Comparison of ENCODE assay signal across 8 cellular contexts in the genomic region with DNA sequence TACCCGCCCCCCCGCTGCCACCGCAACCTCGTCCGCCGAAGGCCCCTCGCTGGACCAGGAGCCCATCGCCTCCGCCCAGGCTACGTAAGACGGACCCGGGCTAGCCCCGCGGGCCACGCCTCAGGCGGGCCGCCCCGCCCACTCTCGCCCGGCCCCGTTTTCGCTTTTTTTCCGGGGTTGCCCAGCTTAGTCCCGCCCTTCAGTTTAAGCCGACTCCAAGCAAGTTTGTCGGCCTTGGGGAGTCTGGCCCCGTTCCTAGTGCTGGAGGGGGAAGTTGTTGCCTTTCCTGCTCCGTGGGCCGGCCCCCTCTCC. TPM values are rescaled to one million over a fixed set of nuclear protein-coding genes. Genes with fewer than 3 reads are reported as not detected.
DNase-seq lines count a peak whose midpoint lies in the region; ATAC-seq and TF ChIP-seq lines count a peak whose summit lies in the region.

No MANE protein-coding gene starts in this region.

- peaks cover 42% of the 10 kb centered on the region for H3K4me1 Mint-ChIP-seq in activated naive CD4-positive, alpha-beta T cell treated with anti-CD3 and anti-CD28 coated beads for 36 hours (ENCODE audit: low read depth)

- TF ChIP-seq POLR2A in gastroesophageal sphincter (IDR thresholded peaks at IDR 0.05), result peak in 1 of 2 donors; percentile 7

- in situ Hi-C loops in SK-MEL-5 (cut with HindIII; ENCODE audit: low pct_unique_long_range_greater_than_20kb, low sequenced_read_pairs), result no loop called here

- TF ChIP-seq CTCF in LNCaP clone FGC (IDR thresholded peaks at IDR 0.05; ENCODE audit: control insufficient read depth, extremely low read depth, insufficient read depth) (no peak), gastroesophageal sphincter (IDR thresholded peaks at IDR 0.05) (no peak)

- no peaks in the 10 kb centered on the region for H3K27me3 ChIP-seq in gastroesophageal sphincter

- H3K9me3 ChIP-seq in gastroesophageal sphincter, result no peaks in the 10 kb centered on the region

- no CpG with 5 or more reads among the region's 29 CpGs for WGBS in gastroesophageal sphincter (ENCODE audit: low coverage in 1 of 2), 2 donors

- no peak for TF ChIP-seq EP300 in gastroesophageal sphincter (IDR thresholded peaks at IDR 0.05)

- H3K4me3 ChIP-seq in LNCaP clone FGC (ENCODE audit: low read depth, low read length), result peak overlapping the region; percentile 95
- peak overlapping the region; percentile 81 to 92 for H3K4me3 ChIP-seq in gastroesophageal sphincter

- ATAC-seq in GM21825 (IDR thresholded peaks at IDR 0.05; ENCODE audit: unreplicated experiment) (peak; percentile 32), gastroesophageal sphincter (peak; percentile 73)

- peak overlapping the region; percentile 61 for H3K27ac Mint-ChIP-seq in activated naive CD4-positive, alpha-beta T cell treated with anti-CD3 and anti-CD28 coated beads for 36 hours

- intact Hi-C loops in activated naive CD4-positive, alpha-beta T cell treated with anti-CD3 and anti-CD28 coated beads for 36 hours (cut with micrococcal nuclease), result loop anchor here (1.0 to 5.0 kb wide), 10 partner anchors 15 to 268 kb away; a partner anchor contains a TSS

- H3K36me3 ChIP-seq in gastroesophageal sphincter, result peaks cover 0 to 30% of the 10 kb centered on the region in 2 donors

- peaks cover 2% of the 10 kb centered on the region for H3K27me3 Mint-ChIP-seq in activated naive CD4-positive, alpha-beta T cell treated with anti-CD3 and anti-CD28 coated beads for 36 hours (ENCODE audit: low read depth)

- DNase-seq in DMS79 (lab: John Stamatoyannopoulos, UW) (peak; percentile 68), LNCaP clone FGC (ENCODE audit: low read depth) (peak; percentile 70), SK-MEL-5 (ENCODE audit: low read depth, low spot score) (peak; percentile 67), non-pigmented ciliary epithelial cell (ENCODE audit: low read depth) (peak; percentile 55)
- DNase-seq in activated naive CD4-positive, alpha-beta T cell treated with anti-CD3 and anti-CD28 coated beads for 36 hours, result peak; percentile 85

- H3K27ac ChIP-seq in gastroesophageal sphincter, result peak overlapping the region; percentile 96 to 99 (median 98)
- peak overlapping the region; percentile 86 for H3K27ac ChIP-seq in temporal lobe (ENCODE audit: low read depth, low read length)

- CTCF ChIA-PET in activated naive CD4-positive, alpha-beta T cell treated with anti-CD3 and anti-CD28 coated beads for 36 hours (lab: Charles Lee), result interaction anchor here (0.5 to 9.5 kb wide), 20 partner anchors 11 to 125 kb away, joined by 3 to 118 read pairs (median 3); a partner anchor contains a TSS

- peaks cover 11% of the 10 kb centered on the region for H3K36me3 Mint-ChIP-seq in activated naive CD4-positive, alpha-beta T cell treated with anti-CD3 and anti-CD28 coated beads for 36 hours (ENCODE audit: low read depth)

- peak overlapping the region; percentile 86 for H3K4me3 Mint-ChIP-seq in activated naive CD4-positive, alpha-beta T cell treated with anti-CD3 and anti-CD28 coated beads for 36 hours

- peaks cover 0 to 64% (median 21%) of the 10 kb centered on the region in 3 donors for H3K4me1 ChIP-seq in gastroesophageal sphincter

- no peaks in the 10 kb centered on the region for H3K9me3 Mint-ChIP-seq in activated naive CD4-positive, alpha-beta T cell treated with anti-CD3 and anti-CD28 coated beads for 36 hours

RNA-seq across cellular contexts. Expression of a gene that starts 3.0 kb away (rescaled TPM):
- 8.3 and 10.7 TPM in 2 replicates for total RNA-seq in SK-MEL-5 (2014; rRNA removed; shearing (Covaris generic))
- polyA plus RNA-seq in SK-MEL-5 (2015; cell fraction: cytosol; rRNA removed), result 28.5 and 36.9 TPM in 2 replicates
- 109 and 142 TPM in 2 replicates for polyA plus RNA-seq in SK-MEL-5 (2015; cell fraction: nucleus; rRNA removed)
- 10 to 100 TPM; 16.8 to 17.2 TPM for total RNA-seq in activated naive CD4-positive, alpha-beta T cell treated with anti-CD3 and anti-CD28 coated beads for 36 hours
- 10 to 100 TPM; 10.8 to 34.2 (median 24.4) TPM for total RNA-seq in gastroesophageal sphincter
- total RNA-seq in temporal lobe, result 47.7 TPM

RNA-seq across cellular contexts. Expression of a gene that starts 15.0 kb away (rescaled TPM):
- total RNA-seq in SK-MEL-5 (2014; rRNA removed; shearing (Covaris generic)), result 202 and 212 TPM in 2 replicates
- 160 and 171 TPM in 2 replicates for polyA plus RNA-seq in SK-MEL-5 (2015; cell fraction: cytosol; rRNA removed)
- 269 and 279 TPM in 2 replicates for polyA plus RNA-seq in SK-MEL-5 (2015; cell fraction: nucleus; rRNA removed)
- 100 to 1,000 TPM; 332 to 333 TPM for total RNA-seq in activated naive CD4-positive, alpha-beta T cell treated with anti-CD3 and anti-CD28 coated beads for 36 hours
- total RNA-seq in gastroesophageal sphincter (100 to 1,000 TPM in 1 of 4 donors, 10 to 100 TPM in 3; 71.2 to 125 (median 81.0) TPM), temporal lobe (121 TPM)

RNA-seq across cellular contexts. Expression of a gene that starts 22.4 kb away (rescaled TPM):
- total RNA-seq in SK-MEL-5 (2014; rRNA removed; shearing (Covaris generic)), result 0.11 TPM in 1 of 2 replicates, not detected in the other
- 0.05 TPM in 1 of 2 replicates, not detected in the other for polyA plus RNA-seq in SK-MEL-5 (2015; cell fraction: cytosol; rRNA removed)
- not detected in 2 replicates for polyA plus RNA-seq in SK-MEL-5 (2015; cell fraction: nucleus; rRNA removed)
- total RNA-seq in activated naive CD4-positive, alpha-beta T cell treated with anti-CD3 and anti-CD28 coated beads for 36 hours, result not detected
- total RNA-seq in gastroesophageal sphincter (not detected), temporal lobe (0.49 TPM)

RNA-seq across cellular contexts. Expression of a gene that starts 46.4 kb away (rescaled TPM):
- 2.9 and 3.3 TPM in 2 replicates for total RNA-seq in SK-MEL-5 (2014; rRNA removed; shearing (Covaris generic))
- 3.8 and 5.6 TPM in 2 replicates for polyA plus RNA-seq in SK-MEL-5 (2015; cell fraction: cytosol; rRNA removed)
- polyA plus RNA-seq in SK-MEL-5 (2015; cell fraction: nucleus; rRNA removed), result 42.1 and 42.4 TPM in 2 replicates
- 1 to 10 TPM in 1 of 2 experiments, under 1 TPM in 1; 0.79 to 1.6 TPM for total RNA-seq in activated naive CD4-positive, alpha-beta T cell treated with anti-CD3 and anti-CD28 coated beads for 36 hours
- total RNA-seq in gastroesophageal sphincter, result 1 to 10 TPM in 3 of 4 donors, under 1 TPM in 1; 0.47 to 2.2 (median 1.6) TPM
- 15.0 TPM for total RNA-seq in temporal lobe

RNA-seq across cellular contexts. Expression of a gene that starts 50.4 kb away (rescaled TPM):
- total RNA-seq in SK-MEL-5 (2014; rRNA removed; shearing (Covaris generic)), result 16.4 and 28.1 TPM in 2 replicates
- 27.6 and 31.3 TPM in 2 replicates for polyA plus RNA-seq in SK-MEL-5 (2015; cell fraction: cytosol; rRNA removed)
- polyA plus RNA-seq in SK-MEL-5 (2015; cell fraction: nucleus; rRNA removed), result 814 and 866 TPM in 2 replicates
- total RNA-seq in activated naive CD4-positive, alpha-beta T cell treated with anti-CD3 and anti-CD28 coated beads for 36 hours, result 10 to 100 TPM; 52.6 to 54.5 TPM
- 10 to 100 TPM; 14.4 to 51.4 (median 32.9) TPM for total RNA-seq in gastroesophageal sphincter
- 15.0 TPM for total RNA-seq in temporal lobe

Comparison
In these comparisons a context has a peak if more than half of its experiments do, and no peak if none do; other contexts are left out.
1. Peak in every context shown above with its lines: DNase-seq, ATAC-seq, H3K4me3 ChIP-seq and H3K27ac ChIP-seq.